ENCODE assay signal across 10 cellular contexts in genomic region chr11:34154059-34154875, GRCh38. TPM values are rescaled to one million over a fixed set of nuclear protein-coding genes. Genes with fewer than 3 reads are reported as not detected.
DNase-seq lines count a peak whose midpoint lies in the region; ATAC-seq and TF ChIP-seq lines count a peak whose summit lies in the region.
"Had no signal": no experiment of that assay in that cellular context is flagged by ENCODE, and none has a peak within 500 bp of the region (broad histone marks: within the 10 kb centered on the region; RNA-seq: fewer than 3 reads in every experiment).

No MANE protein-coding gene starts in this region.

- H3K27me3 ChIP-seq in adrenal gland = no peaks in the 10 kb centered on the region

- peaks cover 0 to 5% of the 10 kb centered on the region in 2 donors for H3K36me3 ChIP-seq in adrenal gland (replicated peaks in 1 of 2)

- no peaks in the 10 kb centered on the region for H3K9me3 ChIP-seq in adrenal gland (replicated peaks in 1 of 3)

- no peak for TF ChIP-seq CTCF in adrenal gland (IDR thresholded peaks at IDR 0.05)

- no peak overlapping the region for H3K4me3 Mint-ChIP-seq in natural killer cell treated with Interleukin-12 subunit alpha and Interleukin-12 subunit beta and Interleukin-15 and Interleukin-18, amount 100 ng/mL, for 72 hours

- no peaks in the 10 kb centered on the region for H3K27me3 Mint-ChIP-seq in natural killer cell treated with Interleukin-12 subunit alpha and Interleukin-12 subunit beta and Interleukin-15 and Interleukin-18, amount 100 ng/mL, for 72 hours

- peaks cover 0 to 9% of the 10 kb centered on the region in 2 donors for H3K4me1 ChIP-seq in adrenal gland (replicated peaks in 1 of 2)
- H3K4me1 ChIP-seq: parathyroid adenoma had no signal

- in situ Hi-C loops in SK-MEL-5 (cut with HindIII; ENCODE audit: low pct_unique_long_range_greater_than_20kb, low sequenced_read_pairs) = no loop called here

- peaks cover 5% of the 10 kb centered on the region for H3K36me3 Mint-ChIP-seq in natural killer cell treated with Interleukin-12 subunit alpha and Interleukin-12 subunit beta and Interleukin-15 and Interleukin-18, amount 100 ng/mL, for 72 hours

- H3K9me3 Mint-ChIP-seq in natural killer cell treated with Interleukin-12 subunit alpha and Interleukin-12 subunit beta and Interleukin-15 and Interleukin-18, amount 100 ng/mL, for 72 hours = no peaks in the 10 kb centered on the region

- peak; percentile 51 for ATAC-seq in GM19035 (IDR thresholded peaks at IDR 0.05; ENCODE audit: unreplicated experiment)
- ATAC-seq in HG02870 (IDR thresholded peaks at IDR 0.05; ENCODE audit: unreplicated experiment) = peak; percentile 68
- ATAC-seq in stimulated activated naive CD8-positive, alpha-beta T cell treated with anti-CD3 and anti-CD28 coated beads, Interleukin-15, Interleukin-2, amounts not matched to agents 100 U/mL and 50 U/mL, for 24 hours = peak; percentile 5
- ATAC-seq in natural killer cell treated with Interleukin-12 subunit alpha and Interleukin-12 subunit beta and Interleukin-15 and Interleukin-18, amount 100 ng/mL, for 72 hours = no peak

- TF ChIP-seq POLR2A in adrenal gland (IDR thresholded peaks at IDR 0.05) = no peak

- no peak overlapping the region for H3K4me3 ChIP-seq in adrenal gland

- 77 to 92% (median 81%) methylated on average over 9 to 16 of the region's 16 CpGs for WGBS in adrenal gland, 4 donors

- no peak overlapping the region for H3K27ac Mint-ChIP-seq in natural killer cell treated with Interleukin-12 subunit alpha and Interleukin-12 subunit beta and Interleukin-15 and Interleukin-18, amount 100 ng/mL, for 72 hours

- intact Hi-C loops in adrenal gland (cut with DNase I) = no loop called here

- DNase-seq in SK-MEL-5 (ENCODE audit: low read depth, low spot score) = peak; percentile 28
- DNase-seq in stimulated activated naive CD8-positive, alpha-beta T cell treated with anti-CD3 and anti-CD28 coated beads, Interleukin-15, Interleukin-2, amounts not matched to agents 100 U/mL and 50 U/mL, for 24 hours = no peak
- DNase-seq in stimulated activated CD4-positive, alpha-beta T cell treated with anti-CD3 and anti-CD28 coated beads, Interleukin-1b, Interleukin-23, amount 100 ng/mL, for 48 hours = no peak
- DNase-seq in adrenal gland = no peak
- DNase-seq in natural killer cell treated with Interleukin-12 subunit alpha and Interleukin-12 subunit beta and Interleukin-15 and Interleukin-18, amount 100 ng/mL, for 72 hours (ENCODE audit: low spot score) = no peak
- DNase-seq: NCI-H510A; stimulated activated naive CD4-positive, alpha-beta T cell had no signal

- peaks cover 0 to 11% of the 10 kb centered on the region in 2 donors for H3K4me1 Mint-ChIP-seq in natural killer cell treated with Interleukin-12 subunit alpha and Interleukin-12 subunit beta and Interleukin-15 and Interleukin-18, amount 100 ng/mL, for 72 hours (ENCODE audit: low read depth in 2 of 2)

- H3K27ac ChIP-seq in adrenal gland = no peak overlapping the region
- H3K27ac ChIP-seq: parathyroid adenoma had no signal

RNA-seq across cellular contexts. Expression of gene NAT10, which starts 48.8 kb away (rescaled TPM):
- total RNA-seq in SK-MEL-5 (2014; rRNA removed; shearing (Covaris generic)) = 38.0 and 43.3 TPM in 2 replicates
- 44.1 and 60.8 TPM in 2 replicates for polyA plus RNA-seq in SK-MEL-5 (2015; cell fraction: cytosol; rRNA removed)
- 62.5 and 81.0 TPM in 2 replicates for polyA plus RNA-seq in SK-MEL-5 (2015; cell fraction: nucleus; rRNA removed)
- 10 to 100 TPM; 16.8 to 53.7 (median 33.8) TPM for total RNA-seq in adrenal gland
- polyA plus RNA-seq in adrenal gland = 10 to 100 TPM; 48.9 to 65.2 (median 49.9) TPM
- total RNA-seq in natural killer cell treated with Interleukin-12 subunit alpha and Interleukin-12 subunit beta and Interleukin-15 and Interleukin-18, amount 100 ng/mL, for 72 hours = 100 to 1,000 TPM in 1 of 2 donors, 10 to 100 TPM in 1; 93.6 to 135 TPM

Comparison
In these comparisons a context has a peak if more than half of its experiments do, and no peak if none do; other contexts are left out.
1. ATAC-seq: peak in GM19035 (single experiment), HG02870 (single experiment) and stimulated activated naive CD8-positive, alpha-beta T cell treated with anti-CD3 and anti-CD28 coated beads, Interleukin-15, Interleukin-2, amounts not matched to agents 100 U/mL and 50 U/mL, for 24 hours (single experiment); none in natural killer cell treated with Interleukin-12 subunit alpha and Interleukin-12 subunit beta and Interleukin-15 and Interleukin-18, amount 100 ng/mL, for 72 hours (0 of 2).